8 cellular contexts compared by ENCODE assay signal in the genomic region with DNA sequence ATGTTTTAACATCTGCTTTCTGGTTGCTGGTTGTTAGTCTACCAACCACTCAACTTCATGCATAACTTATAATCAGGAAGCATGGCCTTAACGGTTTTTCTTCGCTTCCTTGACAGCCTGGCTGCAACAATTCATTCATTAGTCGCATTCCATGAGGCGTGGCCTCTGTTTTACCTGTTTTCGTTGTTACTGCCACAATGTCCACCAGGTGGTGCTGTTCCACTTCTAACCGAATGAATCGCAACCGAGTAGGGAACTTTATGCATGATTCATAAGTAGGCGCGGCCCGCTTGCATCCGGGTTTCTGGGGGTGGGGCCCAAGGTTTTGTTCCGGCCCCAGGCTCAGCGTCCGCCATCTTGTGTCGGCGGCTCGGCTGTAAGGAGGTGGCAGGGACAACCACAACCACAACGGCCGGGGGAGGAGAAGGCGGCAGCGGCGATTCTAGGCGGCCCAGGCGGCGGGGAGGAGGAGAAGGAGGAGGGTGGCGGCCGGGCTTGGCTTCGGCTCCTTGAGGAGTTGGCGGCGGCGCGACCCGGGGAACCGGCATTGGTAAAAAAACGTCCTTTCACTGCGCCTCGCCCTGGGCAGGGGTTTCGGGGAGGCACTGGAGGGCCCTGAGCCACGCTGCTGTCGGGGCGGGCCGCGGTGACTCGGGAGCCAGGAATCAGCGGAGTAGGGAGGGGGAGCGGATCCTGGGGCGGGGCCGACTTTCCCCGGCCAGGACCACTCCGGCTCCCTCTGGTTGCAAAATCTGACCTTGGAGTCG. TPM values are rescaled to one million over a fixed set of nuclear protein-coding genes. Genes with fewer than 3 reads are reported as not detected.
A peak's percentile ranks its signal among the peaks of the same experiment; 100 is the strongest.
DNase-seq lines count a peak whose midpoint lies in the region; FAIRE-seq and TF ChIP-seq lines count a peak whose summit lies in the region.

UBA1 (plus strand) TSS at position 355 of the 767 bp plus-strand sequence. CDS start 4,974 bp downstream, outside the sequence.

- peak; percentile 95 for DNase-seq in GM04504 (ENCODE audit: low read depth)
- peak; percentile 87 for DNase-seq in HFFc6
- peak; percentile 96 for DNase-seq in NB4 (ENCODE audit: low read depth)
- peak; percentile 98 for DNase-seq in SK-N-MC (ENCODE audit: low read depth, low spot score)
- peak; percentile 94 for DNase-seq in activated naive CD4-positive, alpha-beta T cell treated with anti-CD3 and anti-CD28 coated beads, Interleukin-2, amount 10 ng/mL, durations not matched to agents 7 days and 5 days
- peak; percentile 85 to 91 for DNase-seq in frontal cortex (ENCODE audit: low spot score in 2 of 2)
- DNase-seq in nucleus accumbens (lab: John Stamatoyannopoulos, UW): peak; percentile 27 to 99 (median 89)
- DNase-seq in suprapubic skin (ENCODE audit: low spot score in 2 of 2): peak; percentile 95 to 99

- H3K27ac Mint-ChIP-seq in HFFc6: peak within 1 kb of the TSS; percentile 98
- H3K27ac Mint-ChIP-seq in activated naive CD4-positive, alpha-beta T cell treated with anti-CD3 and anti-CD28 coated beads, Interleukin-2, amount 10 ng/mL, durations not matched to agents 7 days and 5 days: peak within 1 kb of the TSS; percentile 98

- H3K9me3 ChIP-seq in SK-N-MC (ENCODE audit: low read depth, low read length): no peaks in the 10 kb centered on the region
- no peaks in the 10 kb centered on the region for H3K9me3 ChIP-seq in suprapubic skin

- H3K4me1 ChIP-seq in suprapubic skin: peaks cover 55% of the 10 kb centered on the region

- H3K4me3 ChIP-seq in NB4 (ENCODE audit: low read depth, low read length) (peak within 1 kb of the TSS; percentile 86), SK-N-MC (peak within 1 kb of the TSS; percentile 92), suprapubic skin (peak within 1 kb of the TSS; percentile 68)

- no peaks in the 10 kb centered on the region for H3K27me3 ChIP-seq in suprapubic skin

- peaks cover 38% of the 10 kb centered on the region for H3K36me3 ChIP-seq in SK-N-MC (ENCODE audit: insufficient read depth, low read length)
- H3K36me3 ChIP-seq in suprapubic skin: peaks cover 4% of the 10 kb centered on the region

- TF ChIP-seq CTCF in HFFc6 (IDR thresholded peaks at IDR 0.05): peak; percentile 88
- TF ChIP-seq CTCF in NB4 (IDR thresholded peaks at IDR 0.05; ENCODE audit: low read depth, low read length): peak; percentile 53
- peak; percentile 44 to 93 for TF ChIP-seq CTCF in suprapubic skin (IDR thresholded peaks at IDR 0.05)

- peaks cover 46% of the 10 kb centered on the region for H3K4me1 Mint-ChIP-seq in HFFc6 (ENCODE audit: low read depth)
- peaks cover 57% of the 10 kb centered on the region for H3K4me1 Mint-ChIP-seq in activated naive CD4-positive, alpha-beta T cell treated with anti-CD3 and anti-CD28 coated beads, Interleukin-2, amount 10 ng/mL, durations not matched to agents 7 days and 5 days

- 0% methylated on average over 40 of the region's 52 CpGs for WGBS in suprapubic skin

- peak within 1 kb of the TSS; percentile 92 for H3K9ac ChIP-seq in SK-N-MC (ENCODE audit: insufficient read length)

- H3K27me3 Mint-ChIP-seq in HFFc6 (ENCODE audit: insufficient read depth): no peaks in the 10 kb centered on the region; the same call in none of the 2 replicates
- H3K27me3 Mint-ChIP-seq in activated naive CD4-positive, alpha-beta T cell treated with anti-CD3 and anti-CD28 coated beads, Interleukin-2, amount 10 ng/mL, durations not matched to agents 7 days and 5 days: no peaks in the 10 kb centered on the region

- peak within 1 kb of the TSS; percentile 97 for H3K4me3 Mint-ChIP-seq in HFFc6
- peak within 1 kb of the TSS; percentile 97 for H3K4me3 Mint-ChIP-seq in activated naive CD4-positive, alpha-beta T cell treated with anti-CD3 and anti-CD28 coated beads, Interleukin-2, amount 10 ng/mL, durations not matched to agents 7 days and 5 days

- H3K36me3 Mint-ChIP-seq in HFFc6 (ENCODE audit: low read depth): peaks cover 20% of the 10 kb centered on the region; the same call in 1 of the 2 replicates
- H3K36me3 Mint-ChIP-seq in activated naive CD4-positive, alpha-beta T cell treated with anti-CD3 and anti-CD28 coated beads, Interleukin-2, amount 10 ng/mL, durations not matched to agents 7 days and 5 days: peaks cover 24% of the 10 kb centered on the region

- FAIRE-seq in frontal cortex (lab: Jason Lieb, UNC): peak; percentile 92

- no peak for TF ChIP-seq EP300 in suprapubic skin (IDR thresholded peaks at IDR 0.05)

- no peaks in the 10 kb centered on the region for H3K9me3 Mint-ChIP-seq in HFFc6
- no peaks in the 10 kb centered on the region for H3K9me3 Mint-ChIP-seq in activated naive CD4-positive, alpha-beta T cell treated with anti-CD3 and anti-CD28 coated beads, Interleukin-2, amount 10 ng/mL, durations not matched to agents 7 days and 5 days

- TF ChIP-seq POLR2A in NB4 (IDR thresholded peaks at IDR 0.05; ENCODE audit: extremely low read depth, insufficient read length) (peak; percentile 72), suprapubic skin (IDR thresholded peaks at IDR 0.05) (peak; percentile 71 to 88)

- CTCF ChIA-PET in activated naive CD4-positive, alpha-beta T cell treated with anti-CD3 and anti-CD28 coated beads, Interleukin-2, amount 10 ng/mL, durations not matched to agents 7 days and 5 days (lab: Charles Lee): interaction anchor here (1.0 to 3.4 kb wide), 4 partner anchors 188 to 328 kb away, joined by 3 to 17 read pairs (median 4); no protein-coding TSS in a partner anchor

- H3K27ac ChIP-seq in SK-N-MC (peak within 1 kb of the TSS; percentile 79), suprapubic skin (peak within 1 kb of the TSS; percentile 97)

RNA-seq across cellular contexts. Expression of gene UBA1, which starts in this region (rescaled TPM):
- total RNA-seq in HFFc6 (2021; fragmentation: NEBNext Ultra II Directional; extraction: Animal tissue kit (Norgen Biotek cat#: 25700)): 100 to 1,000 TPM; 268 to 291 (median 282) TPM
- total RNA-seq in frontal cortex: 122 TPM
- 100 to 1,000 TPM; 146 to 186 (median 157) TPM for total RNA-seq in suprapubic skin

Comparison
In these comparisons a context has a peak if more than half of its experiments do, and no peak if none do; other contexts are left out.
1. Peak in every context shown above with its lines: DNase-seq, H3K4me3 ChIP-seq and H3K27ac ChIP-seq.